Comparison of ENCODE assay signal across 1 cellular context in genomic region chr17:521168-521525, GRCh38.
TF ChIP-seq lines count a peak whose summit lies in the region.

No MANE protein-coding gene starts in this region.

TF ChIP-seq in IMR-90, 13 proteins besides CTCF, POLR2A, EP300 and RAD21 (continued from another document):
- TF ChIP-seq, protein P1, sequence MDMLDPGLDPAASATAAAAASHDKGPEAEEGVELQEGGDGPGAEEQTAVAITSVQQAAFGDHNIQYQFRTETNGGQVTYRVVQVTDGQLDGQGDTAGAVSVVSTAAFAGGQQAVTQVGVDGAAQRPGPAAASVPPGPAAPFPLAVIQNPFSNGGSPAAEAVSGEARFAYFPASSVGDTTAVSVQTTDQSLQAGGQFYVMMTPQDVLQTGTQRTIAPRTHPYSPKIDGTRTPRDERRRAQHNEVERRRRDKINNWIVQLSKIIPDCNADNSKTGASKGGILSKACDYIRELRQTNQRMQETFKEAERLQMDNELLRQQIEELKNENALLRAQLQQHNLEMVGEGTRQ (IDR thresholded peaks at IDR 0.05; ENCODE audit: low read depth, low read length) = no peak
- no peak for TF ChIP-seq NFE2L2 (IDR thresholded peaks at IDR 0.05; ENCODE audit: low read depth, low read length)
- no peak for TF ChIP-seq SMC3 (IDR thresholded peaks at IDR 0.05; ENCODE audit: low read depth, low read length)
- no peak for TF ChIP-seq MXI1 (IDR thresholded peaks at IDR 0.05; ENCODE audit: borderline replicate concordance, low read depth, low read length)
- TF ChIP-seq RFX5 (IDR thresholded peaks at IDR 0.05; ENCODE audit: low read depth, low read length) = no peak
- TF ChIP-seq, protein P2, sequence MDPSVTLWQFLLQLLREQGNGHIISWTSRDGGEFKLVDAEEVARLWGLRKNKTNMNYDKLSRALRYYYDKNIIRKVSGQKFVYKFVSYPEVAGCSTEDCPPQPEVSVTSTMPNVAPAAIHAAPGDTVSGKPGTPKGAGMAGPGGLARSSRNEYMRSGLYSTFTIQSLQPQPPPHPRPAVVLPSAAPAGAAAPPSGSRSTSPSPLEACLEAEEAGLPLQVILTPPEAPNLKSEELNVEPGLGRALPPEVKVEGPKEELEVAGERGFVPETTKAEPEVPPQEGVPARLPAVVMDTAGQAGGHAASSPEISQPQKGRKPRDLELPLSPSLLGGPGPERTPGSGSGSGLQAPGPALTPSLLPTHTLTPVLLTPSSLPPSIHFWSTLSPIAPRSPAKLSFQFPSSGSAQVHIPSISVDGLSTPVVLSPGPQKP (IDR thresholded peaks at IDR 0.05; ENCODE audit: borderline replicate concordance, low read depth, low read length) = no peak
- no peak for TF ChIP-seq BHLHE40 (IDR thresholded peaks at IDR 0.05; ENCODE audit: low read depth, low read length)
- no peak for TF ChIP-seq MAZ (IDR thresholded peaks at IDR 0.05; ENCODE audit: borderline replicate concordance, low read depth, low read length)
- no peak for TF ChIP-seq CEBPB (IDR thresholded peaks at IDR 0.05; ENCODE audit: low read depth, low read length)
